1 cellular context compared by ENCODE assay signal in genomic region chr6:154406301-154406700, GRCh38.
TF ChIP-seq lines count a peak whose summit lies in the region.

No MANE protein-coding gene starts in this region.

TF ChIP-seq in IMR-90, 13 proteins besides CTCF, POLR2A, EP300 and RAD21 (continued from another document):
- TF ChIP-seq MAZ (IDR thresholded peaks at IDR 0.05; ENCODE audit: borderline replicate concordance, low read depth, low read length), result no peak
